Comparison of ENCODE assay signal across 8 cellular contexts in genomic region chr14:35814371-35815005, GRCh38. TPM values are rescaled to one million over a fixed set of nuclear protein-coding genes. Genes with fewer than 3 reads are reported as not detected.
DNase-seq lines count a peak whose midpoint lies in the region; ATAC-seq and TF ChIP-seq lines count a peak whose summit lies in the region.

No MANE protein-coding gene starts in this region.

- no peaks in the 10 kb centered on the region for H3K36me3 Mint-ChIP-seq in WTC11

- CTCF ChIA-PET in HEK293T (lab: Yijun Ruan, JAX) (interaction anchor here (0.6 to 1.2 kb wide), 3 partner anchors 14 to 696 kb away, joined by 4 to 10 read pairs (median 5); no protein-coding TSS in a partner anchor), WTC11 (lab: Charles Lee) (interaction anchor here (0.7 to 1.8 kb wide), 8 partner anchors 12 to 376 kb away, joined by 3 to 15 read pairs (median 3); partner anchors contain the start of genes BRMS1L and INSM2)

- ATAC-seq in WTC11 (peak; percentile 92), GM18520 (IDR thresholded peaks at IDR 0.05; ENCODE audit: unreplicated experiment) (no peak)

- peaks cover 5% of the 10 kb centered on the region for H3K9me3 Mint-ChIP-seq in WTC11

- TF ChIP-seq CTCF in GM12801 (IDR thresholded peaks at IDR 0.05; ENCODE audit: extremely low read depth, insufficient read length) (peak; percentile 65), WTC11 (IDR thresholded peaks at IDR 0.05) (peak; percentile 71)

- POLR2A ChIA-PET in HEK293T (lab: Yijun Ruan, JAX) (no interaction called here), WTC11 (lab: Charles Lee) (no interaction called here)

- no peak overlapping the region for H3K4me3 Mint-ChIP-seq in WTC11

- H3K27ac Mint-ChIP-seq in WTC11 = no peak overlapping the region

- H3K4me1 Mint-ChIP-seq in WTC11 = no peaks in the 10 kb centered on the region

- peaks cover 5% of the 10 kb centered on the region for H3K27me3 Mint-ChIP-seq in WTC11 (ENCODE audit: low read depth)

- DNase-seq in HEK293T (ENCODE audit: extremely low spot score) (peak; percentile 36), NCI-H2029 treated with DMSO at 0.1 percent for 48 hours (lab: John Stamatoyannopoulos, UW) (peak; percentile 98), WTC11 (ENCODE audit: low spot score) (peak; percentile 82), cerebellar cortex (ENCODE audit: low spot score) (peak; percentile 64), lung microvascular endothelial cell (ENCODE audit: low read depth in 2 of 2) (peak; percentile 59 to 68)
- DNase-seq in stimulated activated CD8-positive, alpha-beta memory T cell treated with anti-CD3 and anti-CD28 coated beads, Interleukin-4, amount 100 ng/mL, for 4 hours (ENCODE audit: low read depth in 2 of 2, low spot score in 1 of 2) = peak; percentile 54 to 79

TF ChIP-seq in HEK293T, 16 proteins besides CTCF, POLR2A, EP300 and RAD21:
- TF ChIP-seq ARNT (IDR thresholded peaks at IDR 0.05) (no peak), NFRKB (IDR thresholded peaks at IDR 0.05) (no peak), LEF1 (IDR thresholded peaks at IDR 0.05; ENCODE audit: borderline replicate concordance) (no peak), FOXM1 (IDR thresholded peaks at IDR 0.05; ENCODE audit: borderline replicate concordance) (no peak), FOXA1 (IDR thresholded peaks at IDR 0.05) (no peak), SUZ12 (IDR thresholded peaks at IDR 0.05) (no peak), FOXK2 (IDR thresholded peaks at IDR 0.05) (no peak), ZNF384 (IDR thresholded peaks at IDR 0.05) (no peak), L3MBTL2 (conservative IDR thresholded peaks at IDR 0.05) (no peak), ELF4 (IDR thresholded peaks at IDR 0.05) (no peak), HDGF (IDR thresholded peaks at IDR 0.05; ENCODE audit: borderline replicate concordance) (no peak), BHLHE40 (IDR thresholded peaks at IDR 0.05; ENCODE audit: borderline replicate concordance) (no peak), SP1 (IDR thresholded peaks at IDR 0.05) (no peak), TARDBP (IDR thresholded peaks at IDR 0.05) (no peak), CTBP1 (IDR thresholded peaks at IDR 0.05; ENCODE audit: borderline replicate concordance) (no peak)
- TF ChIP-seq, protein P1, sequence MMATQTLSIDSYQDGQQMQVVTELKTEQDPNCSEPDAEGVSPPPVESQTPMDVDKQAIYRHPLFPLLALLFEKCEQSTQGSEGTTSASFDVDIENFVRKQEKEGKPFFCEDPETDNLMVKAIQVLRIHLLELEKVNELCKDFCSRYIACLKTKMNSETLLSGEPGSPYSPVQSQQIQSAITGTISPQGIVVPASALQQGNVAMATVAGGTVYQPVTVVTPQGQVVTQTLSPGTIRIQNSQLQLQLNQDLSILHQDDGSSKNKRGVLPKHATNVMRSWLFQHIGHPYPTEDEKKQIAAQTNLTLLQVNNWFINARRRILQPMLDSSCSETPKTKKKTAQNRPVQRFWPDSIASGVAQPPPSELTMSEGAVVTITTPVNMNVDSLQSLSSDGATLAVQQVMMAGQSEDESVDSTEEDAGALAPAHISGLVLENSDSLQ (IDR thresholded peaks at IDR 0.05) = no peak

TF ChIP-seq in WTC11, 78 proteins besides CTCF, POLR2A, EP300 and RAD21:
- TF ChIP-seq RELA (CRISPR knock-in tag; IDR thresholded peaks at IDR 0.05; ENCODE audit: borderline replicate concordance) (no peak), NR2C2 (CRISPR knock-in tag; IDR thresholded peaks at IDR 0.05) (no peak), GTF2I (CRISPR knock-in tag; conservative IDR thresholded peaks at IDR 0.05) (no peak), ZNF512 (CRISPR knock-in tag; IDR thresholded peaks at IDR 0.05; ENCODE audit: borderline replicate concordance) (no peak), SMAD4 (CRISPR knock-in tag; IDR thresholded peaks at IDR 0.05) (no peak), MAX (CRISPR knock-in tag; IDR thresholded peaks at IDR 0.05) (no peak), CREM (CRISPR knock-in tag; IDR thresholded peaks at IDR 0.05) (no peak), ETV6 (CRISPR knock-in tag; IDR thresholded peaks at IDR 0.05) (no peak), MXD4 (CRISPR knock-in tag; IDR thresholded peaks at IDR 0.05; ENCODE audit: borderline replicate concordance) (no peak), JAZF1 (CRISPR knock-in tag; IDR thresholded peaks at IDR 0.05) (no peak), GABPB1 (CRISPR knock-in tag; IDR thresholded peaks at IDR 0.05) (no peak)
- TF ChIP-seq, protein P2, sequence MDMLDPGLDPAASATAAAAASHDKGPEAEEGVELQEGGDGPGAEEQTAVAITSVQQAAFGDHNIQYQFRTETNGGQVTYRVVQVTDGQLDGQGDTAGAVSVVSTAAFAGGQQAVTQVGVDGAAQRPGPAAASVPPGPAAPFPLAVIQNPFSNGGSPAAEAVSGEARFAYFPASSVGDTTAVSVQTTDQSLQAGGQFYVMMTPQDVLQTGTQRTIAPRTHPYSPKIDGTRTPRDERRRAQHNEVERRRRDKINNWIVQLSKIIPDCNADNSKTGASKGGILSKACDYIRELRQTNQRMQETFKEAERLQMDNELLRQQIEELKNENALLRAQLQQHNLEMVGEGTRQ (CRISPR knock-in tag; IDR thresholded peaks at IDR 0.05) = no peak

RNA-seq across cellular contexts. Expression of gene RALGAPA1, which starts 5.4 kb away (rescaled TPM):
- 28.8 to 31.7 TPM (median 29.3 TPM) in 3 replicates for total RNA-seq in WTC11 (2021)
- 12.2 and 20.8 TPM in 2 replicates for total RNA-seq in lung microvascular endothelial cell

RNA-seq across cellular contexts. Expression of gene BRMS1L, which starts 11.7 kb away (rescaled TPM):
- 10.7 to 12.9 TPM (median 12.1 TPM) in 3 replicates for total RNA-seq in WTC11 (2021)
- total RNA-seq in lung microvascular endothelial cell = 3.7 and 4.0 TPM in 2 replicates

Comparison
In these comparisons a context has a peak if more than half of its experiments do, and no peak if none do; other contexts are left out.
1. DNase-seq: peak in every context shown above with its lines; median percentile 98 in NCI-H2029 treated with DMSO at 0.1 percent for 48 hours; 82 in WTC11; 66 in stimulated activated CD8-positive, alpha-beta memory T cell treated with anti-CD3 and anti-CD28 coated beads, Interleukin-4, amount 100 ng/mL, for 4 hours; 64 in cerebellar cortex; 64 in lung microvascular endothelial cell; 36 in HEK293T.